In the genomic region with DNA sequence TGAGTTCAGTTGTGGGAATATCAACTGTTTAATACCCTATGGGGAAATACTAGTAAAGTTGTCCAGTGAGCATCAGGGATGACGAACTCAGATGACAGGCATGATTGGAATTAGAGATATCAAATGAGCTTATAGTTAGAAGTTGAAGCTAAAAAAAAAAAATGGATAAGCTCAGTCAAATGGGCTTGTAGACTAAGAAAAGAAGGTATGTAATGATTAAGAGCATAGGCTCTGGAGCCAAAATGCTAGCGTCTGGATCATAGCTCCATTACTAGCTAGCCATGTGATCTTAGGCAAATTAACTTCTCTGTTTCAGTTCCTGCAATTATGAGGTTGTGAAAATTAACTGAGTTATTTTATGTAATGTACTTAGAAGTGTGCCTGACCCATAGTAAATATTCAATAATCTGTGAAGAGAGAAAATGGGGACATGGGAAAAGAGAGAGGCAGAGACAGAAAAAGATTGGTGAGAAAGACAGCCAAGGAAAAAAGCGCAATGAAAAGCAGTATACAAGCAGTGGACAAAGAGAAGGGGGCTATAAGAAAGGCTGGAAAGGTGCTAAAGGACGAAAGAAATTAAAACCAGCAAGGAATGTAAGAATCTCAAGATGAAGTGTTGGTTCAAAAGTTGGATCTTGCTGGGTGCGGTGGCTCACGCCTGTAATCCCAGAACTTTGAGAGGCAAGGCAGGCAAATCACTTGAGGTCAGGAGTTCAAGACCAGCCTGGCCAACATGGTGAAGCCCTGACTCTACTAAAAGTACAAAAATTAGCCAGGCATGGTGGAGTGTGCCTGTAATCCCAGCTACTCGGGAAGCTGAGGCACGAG, we compare ENCODE assay signal across 1 cellular context.
TF ChIP-seq lines count a peak whose summit lies in the region.

No MANE protein-coding gene starts in this region.

TF ChIP-seq in GM12878, 131 proteins besides CTCF, POLR2A, EP300 and RAD21 (continued from another document and continues in another):
- TF ChIP-seq, protein P1, sequence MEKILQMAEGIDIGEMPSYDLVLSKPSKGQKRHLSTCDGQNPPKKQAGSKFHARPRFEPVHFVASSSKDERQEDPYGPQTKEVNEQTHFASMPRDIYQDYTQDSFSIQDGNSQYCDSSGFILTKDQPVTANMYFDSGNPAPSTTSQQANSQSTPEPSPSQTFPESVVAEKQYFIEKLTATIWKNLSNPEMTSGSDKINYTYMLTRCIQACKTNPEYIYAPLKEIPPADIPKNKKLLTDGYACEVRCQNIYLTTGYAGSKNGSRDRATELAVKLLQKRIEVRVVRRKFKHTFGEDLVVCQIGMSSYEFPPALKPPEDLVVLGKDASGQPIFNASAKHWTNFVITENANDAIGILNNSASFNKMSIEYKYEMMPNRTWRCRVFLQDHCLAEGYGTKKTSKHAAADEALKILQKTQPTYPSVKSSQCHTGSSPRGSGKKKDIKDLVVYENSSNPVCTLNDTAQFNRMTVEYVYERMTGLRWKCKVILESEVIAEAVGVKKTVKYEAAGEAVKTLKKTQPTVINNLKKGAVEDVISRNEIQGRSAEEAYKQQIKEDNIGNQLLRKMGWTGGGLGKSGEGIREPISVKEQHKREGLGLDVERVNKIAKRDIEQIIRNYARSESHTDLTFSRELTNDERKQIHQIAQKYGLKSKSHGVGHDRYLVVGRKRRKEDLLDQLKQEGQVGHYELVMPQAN (conservative IDR thresholded peaks at IDR 0.05) = no peak
- TF ChIP-seq, protein P2, sequence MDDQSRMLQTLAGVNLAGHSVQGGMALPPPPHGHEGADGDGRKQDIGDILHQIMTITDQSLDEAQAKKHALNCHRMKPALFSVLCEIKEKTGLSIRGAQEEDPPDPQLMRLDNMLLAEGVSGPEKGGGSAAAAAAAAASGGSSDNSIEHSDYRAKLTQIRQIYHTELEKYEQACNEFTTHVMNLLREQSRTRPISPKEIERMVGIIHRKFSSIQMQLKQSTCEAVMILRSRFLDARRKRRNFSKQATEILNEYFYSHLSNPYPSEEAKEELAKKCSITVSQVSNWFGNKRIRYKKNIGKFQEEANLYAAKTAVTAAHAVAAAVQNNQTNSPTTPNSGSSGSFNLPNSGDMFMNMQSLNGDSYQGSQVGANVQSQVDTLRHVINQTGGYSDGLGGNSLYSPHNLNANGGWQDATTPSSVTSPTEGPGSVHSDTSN (IDR thresholded peaks at IDR 0.05; ENCODE audit: insufficient replicate concordance, low read depth, low read length) = no peak
- no peak for TF ChIP-seq EGR1 (IDR thresholded peaks at IDR 0.05; ENCODE audit: borderline replicate concordance in 1 of 2, low read depth in 2 of 2, low read length in 2 of 2)
- no peak for TF ChIP-seq PAX5 (IDR thresholded peaks at IDR 0.05; ENCODE audit: borderline replicate concordance, low read depth, low read length)
- no peak for TF ChIP-seq RCOR1 (conservative IDR thresholded peaks at IDR 0.05; ENCODE audit: low read depth, low read length)
- no peak for TF ChIP-seq SMC3 (IDR thresholded peaks at IDR 0.05; ENCODE audit: borderline replicate concordance, low read length)
- peak; percentile 76 for TF ChIP-seq DPF2 (IDR thresholded peaks at IDR 0.05)
- TF ChIP-seq SREBF1 (IDR thresholded peaks at IDR 0.05; ENCODE audit: low read length) = no peak
- no peak for TF ChIP-seq TCF3 (IDR thresholded peaks at IDR 0.05; ENCODE audit: borderline replicate concordance, insufficient read depth, low read depth, low read length)
- TF ChIP-seq BHLHE40 (IDR thresholded peaks at IDR 0.05; ENCODE audit: borderline replicate concordance in 1 of 2, low read depth in 2 of 2, low read length in 1 of 2) = peak; percentile 50 to 64; a peak in 3 of 4 replicates
- TF ChIP-seq KDM1A (IDR thresholded peaks at IDR 0.05; ENCODE audit: borderline replicate concordance) = no peak
- TF ChIP-seq TCF12 (IDR thresholded peaks at IDR 0.05; ENCODE audit: low read depth, low read length) = no peak
- TF ChIP-seq FOXK2 (IDR thresholded peaks at IDR 0.05) = no peak
- TF ChIP-seq RAD51 (IDR thresholded peaks at IDR 0.05) = peak; percentile 92
- TF ChIP-seq CBX5 (IDR thresholded peaks at IDR 0.05; ENCODE audit: low read depth) = no peak
- TF ChIP-seq, protein P3, sequence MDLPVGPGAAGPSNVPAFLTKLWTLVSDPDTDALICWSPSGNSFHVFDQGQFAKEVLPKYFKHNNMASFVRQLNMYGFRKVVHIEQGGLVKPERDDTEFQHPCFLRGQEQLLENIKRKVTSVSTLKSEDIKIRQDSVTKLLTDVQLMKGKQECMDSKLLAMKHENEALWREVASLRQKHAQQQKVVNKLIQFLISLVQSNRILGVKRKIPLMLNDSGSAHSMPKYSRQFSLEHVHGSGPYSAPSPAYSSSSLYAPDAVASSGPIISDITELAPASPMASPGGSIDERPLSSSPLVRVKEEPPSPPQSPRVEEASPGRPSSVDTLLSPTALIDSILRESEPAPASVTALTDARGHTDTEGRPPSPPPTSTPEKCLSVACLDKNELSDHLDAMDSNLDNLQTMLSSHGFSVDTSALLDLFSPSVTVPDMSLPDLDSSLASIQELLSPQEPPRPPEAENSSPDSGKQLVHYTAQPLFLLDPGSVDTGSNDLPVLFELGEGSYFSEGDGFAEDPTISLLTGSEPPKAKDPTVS (IDR thresholded peaks at IDR 0.05; ENCODE audit: low read depth, low read length) = no peak
- TF ChIP-seq, protein P4, sequence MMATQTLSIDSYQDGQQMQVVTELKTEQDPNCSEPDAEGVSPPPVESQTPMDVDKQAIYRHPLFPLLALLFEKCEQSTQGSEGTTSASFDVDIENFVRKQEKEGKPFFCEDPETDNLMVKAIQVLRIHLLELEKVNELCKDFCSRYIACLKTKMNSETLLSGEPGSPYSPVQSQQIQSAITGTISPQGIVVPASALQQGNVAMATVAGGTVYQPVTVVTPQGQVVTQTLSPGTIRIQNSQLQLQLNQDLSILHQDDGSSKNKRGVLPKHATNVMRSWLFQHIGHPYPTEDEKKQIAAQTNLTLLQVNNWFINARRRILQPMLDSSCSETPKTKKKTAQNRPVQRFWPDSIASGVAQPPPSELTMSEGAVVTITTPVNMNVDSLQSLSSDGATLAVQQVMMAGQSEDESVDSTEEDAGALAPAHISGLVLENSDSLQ (IDR thresholded peaks at IDR 0.05) = no peak
- no peak for TF ChIP-seq HCFC1 (IDR thresholded peaks at IDR 0.05; ENCODE audit: low read length)
- peak; percentile 8 for TF ChIP-seq MEF2B (IDR thresholded peaks at IDR 0.05; ENCODE audit: partially characterized antibody, poor library complexity, severe bottlenecking)
- TF ChIP-seq, protein P5, sequence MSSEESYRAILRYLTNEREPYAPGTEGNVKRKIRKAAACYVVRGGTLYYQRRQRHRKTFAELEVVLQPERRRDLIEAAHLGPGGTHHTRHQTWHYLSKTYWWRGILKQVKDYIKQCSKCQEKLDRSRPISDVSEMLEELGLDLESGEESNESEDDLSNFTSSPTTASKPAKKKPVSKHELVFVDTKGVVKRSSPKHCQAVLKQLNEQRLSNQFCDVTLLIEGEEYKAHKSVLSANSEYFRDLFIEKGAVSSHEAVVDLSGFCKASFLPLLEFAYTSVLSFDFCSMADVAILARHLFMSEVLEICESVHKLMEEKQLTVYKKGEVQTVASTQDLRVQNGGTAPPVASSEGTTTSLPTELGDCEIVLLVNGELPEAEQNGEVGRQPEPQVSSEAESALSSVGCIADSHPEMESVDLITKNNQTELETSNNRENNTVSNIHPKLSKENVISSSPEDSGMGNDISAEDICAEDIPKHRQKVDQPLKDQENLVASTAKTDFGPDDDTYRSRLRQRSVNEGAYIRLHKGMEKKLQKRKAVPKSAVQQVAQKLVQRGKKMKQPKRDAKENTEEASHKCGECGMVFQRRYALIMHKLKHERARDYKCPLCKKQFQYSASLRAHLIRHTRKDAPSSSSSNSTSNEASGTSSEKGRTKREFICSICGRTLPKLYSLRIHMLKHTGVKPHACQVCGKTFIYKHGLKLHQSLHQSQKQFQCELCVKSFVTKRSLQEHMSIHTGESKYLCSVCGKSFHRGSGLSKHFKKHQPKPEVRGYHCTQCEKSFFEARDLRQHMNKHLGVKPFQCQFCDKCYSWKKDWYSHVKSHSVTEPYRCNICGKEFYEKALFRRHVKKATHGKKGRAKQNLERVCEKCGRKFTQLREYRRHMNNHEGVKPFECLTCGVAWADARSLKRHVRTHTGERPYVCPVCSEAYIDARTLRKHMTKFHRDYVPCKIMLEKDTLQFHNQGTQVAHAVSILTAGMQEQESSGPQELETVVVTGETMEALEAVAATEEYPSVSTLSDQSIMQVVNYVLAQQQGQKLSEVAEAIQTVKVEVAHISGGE (CRISPR knock-in tag; IDR thresholded peaks at IDR 0.05) = no peak
- TF ChIP-seq HDAC6 (IDR thresholded peaks at IDR 0.05; ENCODE audit: unreplicated experiment) = no peak
- TF ChIP-seq BCL11A (IDR thresholded peaks at IDR 0.05; ENCODE audit: low read depth, low read length) = 0 out of 2 replicates have a peak, but pooled peaks have one; percentile 43
- TF ChIP-seq SIX5 (IDR thresholded peaks at IDR 0.05; ENCODE audit: low read depth, low read length, severe bottlenecking) = no peak
- TF ChIP-seq GABPA (IDR thresholded peaks at IDR 0.05; ENCODE audit: low read depth) = no peak
- TF ChIP-seq, protein P6, sequence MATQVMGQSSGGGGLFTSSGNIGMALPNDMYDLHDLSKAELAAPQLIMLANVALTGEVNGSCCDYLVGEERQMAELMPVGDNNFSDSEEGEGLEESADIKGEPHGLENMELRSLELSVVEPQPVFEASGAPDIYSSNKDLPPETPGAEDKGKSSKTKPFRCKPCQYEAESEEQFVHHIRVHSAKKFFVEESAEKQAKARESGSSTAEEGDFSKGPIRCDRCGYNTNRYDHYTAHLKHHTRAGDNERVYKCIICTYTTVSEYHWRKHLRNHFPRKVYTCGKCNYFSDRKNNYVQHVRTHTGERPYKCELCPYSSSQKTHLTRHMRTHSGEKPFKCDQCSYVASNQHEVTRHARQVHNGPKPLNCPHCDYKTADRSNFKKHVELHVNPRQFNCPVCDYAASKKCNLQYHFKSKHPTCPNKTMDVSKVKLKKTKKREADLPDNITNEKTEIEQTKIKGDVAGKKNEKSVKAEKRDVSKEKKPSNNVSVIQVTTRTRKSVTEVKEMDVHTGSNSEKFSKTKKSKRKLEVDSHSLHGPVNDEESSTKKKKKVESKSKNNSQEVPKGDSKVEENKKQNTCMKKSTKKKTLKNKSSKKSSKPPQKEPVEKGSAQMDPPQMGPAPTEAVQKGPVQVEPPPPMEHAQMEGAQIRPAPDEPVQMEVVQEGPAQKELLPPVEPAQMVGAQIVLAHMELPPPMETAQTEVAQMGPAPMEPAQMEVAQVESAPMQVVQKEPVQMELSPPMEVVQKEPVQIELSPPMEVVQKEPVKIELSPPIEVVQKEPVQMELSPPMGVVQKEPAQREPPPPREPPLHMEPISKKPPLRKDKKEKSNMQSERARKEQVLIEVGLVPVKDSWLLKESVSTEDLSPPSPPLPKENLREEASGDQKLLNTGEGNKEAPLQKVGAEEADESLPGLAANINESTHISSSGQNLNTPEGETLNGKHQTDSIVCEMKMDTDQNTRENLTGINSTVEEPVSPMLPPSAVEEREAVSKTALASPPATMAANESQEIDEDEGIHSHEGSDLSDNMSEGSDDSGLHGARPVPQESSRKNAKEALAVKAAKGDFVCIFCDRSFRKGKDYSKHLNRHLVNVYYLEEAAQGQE (IDR thresholded peaks at IDR 0.05; ENCODE audit: low read depth, low read length) = no peak
- TF ChIP-seq, protein P7, sequence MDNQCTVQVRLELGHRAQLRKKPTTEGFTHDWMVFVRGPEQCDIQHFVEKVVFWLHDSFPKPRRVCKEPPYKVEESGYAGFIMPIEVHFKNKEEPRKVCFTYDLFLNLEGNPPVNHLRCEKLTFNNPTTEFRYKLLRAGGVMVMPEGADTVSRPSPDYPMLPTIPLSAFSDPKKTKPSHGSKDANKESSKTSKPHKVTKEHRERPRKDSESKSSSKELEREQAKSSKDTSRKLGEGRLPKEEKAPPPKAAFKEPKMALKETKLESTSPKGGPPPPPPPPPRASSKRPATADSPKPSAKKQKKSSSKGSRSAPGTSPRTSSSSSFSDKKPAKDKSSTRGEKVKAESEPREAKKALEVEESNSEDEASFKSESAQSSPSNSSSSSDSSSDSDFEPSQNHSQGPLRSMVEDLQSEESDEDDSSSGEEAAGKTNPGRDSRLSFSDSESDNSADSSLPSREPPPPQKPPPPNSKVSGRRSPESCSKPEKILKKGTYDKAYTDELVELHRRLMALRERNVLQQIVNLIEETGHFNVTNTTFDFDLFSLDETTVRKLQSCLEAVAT (IDR thresholded peaks at IDR 0.05) = peak; percentile 3; the same call in 1 of the 2 replicates
- no peak for TF ChIP-seq MEF2A (IDR thresholded peaks at IDR 0.05; ENCODE audit: insufficient read depth, low read depth, low read length)
- TF ChIP-seq, protein P8, sequence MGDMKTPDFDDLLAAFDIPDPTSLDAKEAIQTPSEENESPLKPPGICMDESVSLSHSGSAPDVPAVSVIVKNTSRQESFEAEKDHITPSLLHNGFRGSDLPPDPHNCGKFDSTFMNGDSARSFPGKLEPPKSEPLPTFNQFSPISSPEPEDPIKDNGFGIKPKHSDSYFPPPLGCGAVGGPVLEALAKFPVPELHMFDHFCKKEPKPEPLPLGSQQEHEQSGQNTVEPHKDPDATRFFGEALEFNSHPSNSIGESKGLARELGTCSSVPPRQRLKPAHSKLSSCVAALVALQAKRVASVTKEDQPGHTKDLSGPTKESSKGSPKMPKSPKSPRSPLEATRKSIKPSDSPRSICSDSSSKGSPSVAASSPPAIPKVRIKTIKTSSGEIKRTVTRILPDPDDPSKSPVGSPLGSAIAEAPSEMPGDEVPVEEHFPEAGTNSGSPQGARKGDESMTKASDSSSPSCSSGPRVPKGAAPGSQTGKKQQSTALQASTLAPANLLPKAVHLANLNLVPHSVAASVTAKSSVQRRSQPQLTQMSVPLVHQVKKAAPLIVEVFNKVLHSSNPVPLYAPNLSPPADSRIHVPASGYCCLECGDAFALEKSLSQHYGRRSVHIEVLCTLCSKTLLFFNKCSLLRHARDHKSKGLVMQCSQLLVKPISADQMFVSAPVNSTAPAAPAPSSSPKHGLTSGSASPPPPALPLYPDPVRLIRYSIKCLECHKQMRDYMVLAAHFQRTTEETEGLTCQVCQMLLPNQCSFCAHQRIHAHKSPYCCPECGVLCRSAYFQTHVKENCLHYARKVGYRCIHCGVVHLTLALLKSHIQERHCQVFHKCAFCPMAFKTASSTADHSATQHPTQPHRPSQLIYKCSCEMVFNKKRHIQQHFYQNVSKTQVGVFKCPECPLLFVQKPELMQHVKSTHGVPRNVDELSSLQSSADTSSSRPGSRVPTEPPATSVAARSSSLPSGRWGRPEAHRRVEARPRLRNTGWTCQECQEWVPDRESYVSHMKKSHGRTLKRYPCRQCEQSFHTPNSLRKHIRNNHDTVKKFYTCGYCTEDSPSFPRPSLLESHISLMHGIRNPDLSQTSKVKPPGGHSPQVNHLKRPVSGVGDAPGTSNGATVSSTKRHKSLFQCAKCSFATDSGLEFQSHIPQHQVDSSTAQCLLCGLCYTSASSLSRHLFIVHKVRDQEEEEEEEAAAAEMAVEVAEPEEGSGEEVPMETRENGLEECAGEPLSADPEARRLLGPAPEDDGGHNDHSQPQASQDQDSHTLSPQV (IDR thresholded peaks at IDR 0.05) = no peak
- TF ChIP-seq JUNB (IDR thresholded peaks at IDR 0.05) = no peak
- TF ChIP-seq SRF (IDR thresholded peaks at IDR 0.05; ENCODE audit: low read depth in 2 of 2, low read length in 2 of 2) = no peak
